ENCODE assay signal across 25 cellular contexts in the genomic region with DNA sequence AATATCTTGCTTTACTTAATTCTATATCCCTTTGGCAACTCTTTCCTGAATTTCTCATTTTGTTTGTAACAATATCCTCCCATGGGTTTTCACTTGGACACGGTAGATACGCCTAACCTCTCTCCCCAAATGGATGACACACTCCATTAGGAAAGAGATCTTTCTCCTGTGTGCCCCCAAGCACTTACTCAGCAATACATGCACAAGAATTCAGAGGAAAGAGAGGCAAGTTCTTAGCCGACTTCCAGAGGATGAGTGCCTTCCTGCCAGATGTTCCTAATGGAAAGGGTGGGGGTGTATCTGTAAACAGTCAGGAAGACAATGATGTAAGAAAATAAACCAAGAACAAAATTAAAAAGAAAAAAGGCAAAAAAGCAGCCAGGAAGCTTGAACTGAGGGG.
"Had no signal": no experiment of that assay in that cellular context is flagged by ENCODE, and none has a peak within 500 bp of the region (broad histone marks: within the 10 kb centered on the region; RNA-seq: fewer than 3 reads in every experiment).

No MANE protein-coding gene starts in this region.

- H3K27ac Mint-ChIP-seq: natural killer cell; nephron; neural progenitor cell; progenitor cell of endocrine pancreas; stimulated activated effector memory CD8-positive, alpha-beta T cell treated with anti-CD3 and anti-CD28 coated beads, Interleukin-12 subunit alpha, Interleukin-12 subunit beta, amount 100 ng/mL, for 72 hours; stimulated activated naive B cell treated with anti-CD40 and anti-IgM and Interleukin-4, amounts not matched to agents 10 μg/mL and 1 μg/mL and 100 μg/mL, for 72 hours; stimulated activated naive CD8-positive, alpha-beta T cell treated with anti-CD3 and anti-CD28 coated beads, Interleukin-15, Interleukin-2, amounts not matched to agents 100 ng/mL and 50 ng/mL, for 24 hours had no signal

- H3K36me3 Mint-ChIP-seq: natural killer cell; neural progenitor cell; stimulated activated effector memory CD8-positive, alpha-beta T cell treated with anti-CD3 and anti-CD28 coated beads, Interleukin-12 subunit alpha, Interleukin-12 subunit beta, amount 100 ng/mL, for 72 hours; stimulated activated naive B cell treated with anti-CD40 and anti-IgM and Interleukin-4, amounts not matched to agents 10 μg/mL and 1 μg/mL and 100 μg/mL, for 72 hours had no signal

- H3K4me1 Mint-ChIP-seq: natural killer cell; nephron; neural progenitor cell; stimulated activated effector memory CD8-positive, alpha-beta T cell treated with anti-CD3 and anti-CD28 coated beads, Interleukin-12 subunit alpha, Interleukin-12 subunit beta, amount 100 ng/mL, for 72 hours; stimulated activated naive B cell treated with anti-CD40 and anti-IgM and Interleukin-4, amounts not matched to agents 10 μg/mL and 1 μg/mL and 100 μg/mL, for 72 hours had no signal

- H3K9me3 Mint-ChIP-seq: nephron; neural progenitor cell; stimulated activated effector memory CD8-positive, alpha-beta T cell treated with anti-CD3 and anti-CD28 coated beads, Interleukin-12 subunit alpha, Interleukin-12 subunit beta, amount 100 ng/mL, for 72 hours; stimulated activated naive CD8-positive, alpha-beta T cell treated with anti-CD3 and anti-CD28 coated beads, Interleukin-15, Interleukin-2, amounts not matched to agents 100 ng/mL and 50 ng/mL, for 24 hours had no signal

- DNase-seq: natural killer cell; occipital lobe; ovary; posterior cingulate gyrus; psoas muscle; right cardiac atrium; right lobe of liver; sigmoid colon; small intestine; stimulated activated CD4-positive, alpha-beta T cell treated with anti-CD3 and anti-CD28 coated beads, Interleukin-15, amount 100 ng/mL, for 24 hours; stimulated activated CD4-positive, alpha-beta T cell treated with anti-CD3 and anti-CD28 coated beads, Interleukin-2, amount 100 ng/mL, for 24 hours; stimulated activated CD4-positive, alpha-beta T cell treated with anti-CD3 and anti-CD28 coated beads, Interleukin-2, amount 100 ng/mL, for 48 hours; stimulated activated CD4-positive, alpha-beta T cell treated with anti-CD3 and anti-CD28 coated beads, Interleukin-4, amount 100 ng/mL, for 24 hours; stimulated activated naive B cell treated with anti-CD40 and anti-IgM and Interleukin-4, amounts not matched to agents 10 μg/mL and 1 μg/mL and 100 μg/mL, for 72 hours; stimulated activated naive CD4-positive, alpha-beta T cell treated with Interleukin-2 at 50 U/mL for 16 hours; stomach; thyroid gland; trophoblast cell; upper lobe of right lung; uterus had no signal

- H3K27me3 Mint-ChIP-seq: progenitor cell of endocrine pancreas; stimulated activated naive B cell treated with anti-CD40 and anti-IgM and Interleukin-4, amounts not matched to agents 10 μg/mL and 1 μg/mL and 100 μg/mL, for 72 hours; stimulated activated naive CD8-positive, alpha-beta T cell treated with anti-CD3 and anti-CD28 coated beads, Interleukin-15, Interleukin-2, amounts not matched to agents 100 ng/mL and 50 ng/mL, for 24 hours had no signal

- H3K4me3 Mint-ChIP-seq: natural killer cell; nephron; neural progenitor cell; stimulated activated effector memory CD8-positive, alpha-beta T cell treated with anti-CD3 and anti-CD28 coated beads, Interleukin-12 subunit alpha, Interleukin-12 subunit beta, amount 100 ng/mL, for 72 hours; stimulated activated naive B cell treated with anti-CD40 and anti-IgM and Interleukin-4, amounts not matched to agents 10 μg/mL and 1 μg/mL and 100 μg/mL, for 72 hours; stimulated activated naive CD8-positive, alpha-beta T cell treated with anti-CD3 and anti-CD28 coated beads, Interleukin-15, Interleukin-2, amounts not matched to agents 100 ng/mL and 50 ng/mL, for 24 hours had no signal

- ATAC-seq: natural killer cell; psoas muscle; right cardiac atrium; right lobe of liver; stimulated activated effector memory CD8-positive, alpha-beta T cell treated with anti-CD3 and anti-CD28 coated beads, Interleukin-12 subunit alpha, Interleukin-12 subunit beta, amount 100 ng/mL, for 72 hours; stimulated activated naive B cell treated with anti-CD40 and anti-IgM and Interleukin-4, amounts not matched to agents 10 μg/mL and 1 μg/mL and 100 μg/mL, for 72 hours; upper lobe of right lung had no signal
